ENCODE assay signal across 1 cellular context in genomic region chr3:129240436-129240835, GRCh38.
A peak's percentile ranks its signal among the peaks of the same experiment; 100 is the strongest.
TF ChIP-seq lines count a peak whose summit lies in the region.

No MANE protein-coding gene starts in this region.

TF ChIP-seq in K562, 482 proteins besides CTCF, POLR2A, EP300 and RAD21:
- TF ChIP-seq ZBTB43 (CRISPR knock-in tag; IDR thresholded peaks at IDR 0.05) (no peak), POLR2AphosphoS5 (IDR thresholded peaks at IDR 0.05; ENCODE audit: control insufficient read depth, insufficient read depth, low read depth, low read length) (peak; percentile 29; the same call in 1 of the 2 replicates)
TF ChIP-seq in K562: peak in this region for 1.
